In the genomic region with DNA sequence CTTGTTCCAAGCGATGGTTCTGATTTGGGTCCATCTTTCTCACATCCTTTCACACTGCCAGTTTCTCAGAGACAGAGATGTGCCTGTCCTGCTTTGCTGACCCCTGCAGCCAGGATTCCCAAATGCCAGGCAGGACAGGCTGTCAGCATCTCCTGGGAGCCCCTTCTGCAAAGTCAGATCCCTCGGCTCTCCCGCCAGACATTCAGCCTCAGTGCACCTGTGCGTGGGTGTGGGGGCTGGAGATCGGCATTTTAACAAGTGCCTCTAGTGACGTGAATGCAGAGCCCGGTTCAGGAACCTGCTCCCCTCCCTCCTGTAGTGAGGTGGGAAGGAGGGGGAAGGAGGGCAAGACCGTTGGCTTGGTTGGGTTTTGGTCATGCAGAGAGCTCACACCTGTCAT, we compare ENCODE assay signal across 13 cellular contexts.
DNase-seq lines count a peak whose midpoint lies in the region; TF ChIP-seq lines count a peak whose summit lies in the region.
"Had no signal": no experiment of that assay in that cellular context is flagged by ENCODE, and none has a peak within 500 bp of the region (broad histone marks: within the 10 kb centered on the region; RNA-seq: fewer than 3 reads in every experiment).

No MANE protein-coding gene starts in this region.

- no peak overlapping the region for H3K27ac ChIP-seq in caudate nucleus (ENCODE audit: low read depth, low read length)
- no peak overlapping the region for H3K27ac ChIP-seq in breast epithelium

- H3K4me3 ChIP-seq in breast epithelium, result no peak overlapping the region

- no peaks in the 10 kb centered on the region for H3K4me1 ChIP-seq in breast epithelium

- peaks cover 0 to 3% of the 10 kb centered on the region in 2 donors for H3K9me3 ChIP-seq in breast epithelium

- H3K27me3 Mint-ChIP-seq in CD14-positive monocyte (ENCODE audit: low read depth in 3 of 3), result peaks cover 39 to 46% (median 43%) of the 10 kb centered on the region in 3 donors
- H3K27me3 Mint-ChIP-seq in glutamatergic neuron (ENCODE audit: unreplicated experiment), result no peaks in the 10 kb centered on the region

- TF ChIP-seq POLR2A in breast epithelium (IDR thresholded peaks at IDR 0.05), result no peak

- peaks cover 0 to 6% of the 10 kb centered on the region in 2 donors for H3K27me3 ChIP-seq in breast epithelium

- H3K36me3 Mint-ChIP-seq in CD14-positive monocyte (no peaks in the 10 kb centered on the region), glutamatergic neuron (ENCODE audit: unreplicated experiment) (no peaks in the 10 kb centered on the region)

- H3K4me1 Mint-ChIP-seq in CD14-positive monocyte (no peaks in the 10 kb centered on the region), glutamatergic neuron (ENCODE audit: low read depth, unreplicated experiment) (no peaks in the 10 kb centered on the region)

- intact Hi-C loops in CD14-positive monocyte (cut with micrococcal nuclease), result no loop called here
- intact Hi-C loops in posterior vena cava (cut with DNase I), result loop anchor here in 1 of 2 donors (10.0 kb wide), 1 partner anchor 147 kb away; the partner anchor contains the start of gene ANO1
- intact Hi-C loops in breast epithelium (cut with DNase I; ENCODE audit: low total_unique reads), result no loop called here

- H3K27ac Mint-ChIP-seq in CD14-positive monocyte (no peak overlapping the region), glutamatergic neuron (ENCODE audit: unreplicated experiment) (no peak overlapping the region)

- TF ChIP-seq CTCF in CD14-positive monocyte (IDR thresholded peaks at IDR 0.05) (no peak), glutamatergic neuron (IDR thresholded peaks at IDR 0.05; ENCODE audit: partially characterized antibody, unreplicated experiment) (no peak), breast epithelium (IDR thresholded peaks at IDR 0.05) (no peak)

- DNase-seq in 8988T (peak; percentile 13), CD14-positive monocyte (ENCODE audit: low spot score) (peak; percentile 4), glutamatergic neuron (peak; percentile 18), posterior vena cava (ENCODE audit: low spot score) (peak; percentile 67), GOT3 (lab: John Stamatoyannopoulos, UW) (no peak), caudate nucleus (lab: John Stamatoyannopoulos, UW) (no peak), breast epithelium (ENCODE audit: low spot score in 2 of 2) (no peak)
- DNase-seq: DMS79 treated with DMSO at 0.1 percent for 48 hours, NCI-H1436, NCI-H1930, NCI-H345, NCI-H524 treated with DMSO at 0.1 percent for 48 hours, SIG-M5 had no signal

- peaks cover 2 to 11% (median 5%) of the 10 kb centered on the region in 7 donors for H3K9me3 Mint-ChIP-seq in CD14-positive monocyte
- H3K9me3 Mint-ChIP-seq in glutamatergic neuron (ENCODE audit: unreplicated experiment), result no peaks in the 10 kb centered on the region

- no peaks in the 10 kb centered on the region for H3K36me3 ChIP-seq in breast epithelium

- H3K4me3 Mint-ChIP-seq in CD14-positive monocyte (no peak overlapping the region), glutamatergic neuron (ENCODE audit: unreplicated experiment) (no peak overlapping the region)

Comparison
In these comparisons a context has a peak if more than half of its experiments do, and no peak if none do; other contexts are left out.
1. DNase-seq: peak in 8988T (single experiment), CD14-positive monocyte (single experiment), glutamatergic neuron (single experiment) and posterior vena cava (single experiment); none in GOT3 (single experiment), caudate nucleus (0 of 61) and breast epithelium (0 of 2).